8 cellular contexts compared by ENCODE assay signal in the genomic region with DNA sequence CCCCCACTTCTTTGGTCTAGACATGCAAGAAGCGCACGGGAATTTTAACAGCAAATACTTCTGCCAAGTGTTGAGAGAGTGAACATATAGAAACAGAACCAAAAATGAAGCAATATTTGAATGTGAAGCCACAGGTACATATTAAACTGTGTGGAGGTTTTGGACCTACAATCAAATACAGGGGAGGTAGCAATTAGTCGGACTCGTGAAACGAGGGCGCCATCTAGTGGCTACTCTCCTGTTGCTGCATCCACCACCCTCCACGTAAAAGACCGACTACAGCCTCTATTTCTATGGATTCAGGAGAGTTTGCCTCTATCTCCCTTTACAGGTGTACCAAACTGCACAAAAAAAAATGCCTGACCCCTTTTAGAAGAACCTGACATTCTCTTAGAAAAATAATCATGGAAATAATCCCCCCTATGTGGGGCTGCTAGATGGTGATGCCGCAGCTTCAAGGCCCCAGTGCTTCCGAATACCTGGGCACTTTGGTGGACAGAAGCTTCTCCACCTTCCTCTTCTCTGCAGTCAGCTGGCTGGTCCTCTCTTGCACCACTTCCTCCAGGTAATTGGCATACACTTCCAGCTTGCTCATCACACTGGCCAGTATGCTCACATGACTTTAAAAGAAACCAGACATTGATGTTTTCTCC. TPM values are rescaled to one million over a fixed set of nuclear protein-coding genes. Genes with fewer than 3 reads are reported as not detected.
DNase-seq lines count a peak whose midpoint lies in the region; ATAC-seq and TF ChIP-seq lines count a peak whose summit lies in the region.

No MANE protein-coding gene starts in this region.

- TF ChIP-seq RAD21 in IMR-90 (IDR thresholded peaks at IDR 0.05; ENCODE audit: low read length): peak; percentile 94

- 0% methylated on average over 3 of the region's 10 CpGs; no CpG with 5 or more reads in 1 of the 2 experiments for WGBS in IMR-90 (ENCODE audit: extremely low coverage in 2 of 2, insufficient read length in 1 of 2), 2 experiments
- no CpG with 5 or more reads among the region's 10 CpGs for WGBS in trophoblast cell (ENCODE audit: extremely low coverage, insufficient coverage, insufficient read length)
- WGBS in transverse colon (ENCODE audit: low coverage in 1 of 2), 2 donors: 17 to 29% methylated on average over 8 to 10 of the region's 10 CpGs

- H3K4me2 ChIP-seq in IMR-90 (ENCODE audit: low read depth, low read length) (no peak overlapping the region), trophoblast cell (ENCODE audit: low read length) (no peak overlapping the region)

- dilution Hi-C loops in IMR-90 (cut with HindIII; ENCODE audit: low sequenced_read_pairs, unreplicated experiment): no loop called here

- H3K14ac ChIP-seq in IMR-90 (replicated peaks; ENCODE audit: low read depth, low read length): no peak overlapping the region
- H3K14ac ChIP-seq in trophoblast cell (ENCODE audit: low read length): no peak overlapping the region

- no peak overlapping the region for H4K5ac ChIP-seq in IMR-90 (ENCODE audit: low read depth, low read length)

- TF ChIP-seq CTCF in GM20000 (IDR thresholded peaks at IDR 0.05; ENCODE audit: extremely low read depth, missing control alignments): peak; percentile 82
- peak; percentile 90 for TF ChIP-seq CTCF in IMR-90 (conservative IDR thresholded peaks at IDR 0.05; ENCODE audit: low read depth, low read length)
- TF ChIP-seq CTCF in RWPE2 (IDR thresholded peaks at IDR 0.05; ENCODE audit: poor library complexity, severe bottlenecking): peak; percentile 90
- peak; percentile 75 to 92 (median 87) for TF ChIP-seq CTCF in transverse colon (IDR thresholded peaks at IDR 0.05)

- H3K36me3 ChIP-seq in IMR-90 (ENCODE audit: control insufficient read depth, insufficient read depth, low read length) (no peaks in the 10 kb centered on the region), RWPE2 (ENCODE audit: low read depth) (no peaks in the 10 kb centered on the region), trophoblast cell (ENCODE audit: control insufficient read depth in 1 of 2, insufficient read depth in 2 of 2, low read length in 2 of 2) (no peaks in the 10 kb centered on the region), transverse colon (no peaks in the 10 kb centered on the region)

- H3K9me3 ChIP-seq in IMR-90 (ENCODE audit: control insufficient read depth, insufficient read depth, low read length) (no peaks in the 10 kb centered on the region), RWPE2 (ENCODE audit: severe bottlenecking) (no peaks in the 10 kb centered on the region), trophoblast cell (ENCODE audit: insufficient read depth, low read depth, low read length) (no peaks in the 10 kb centered on the region), transverse colon (no peaks in the 10 kb centered on the region)

- H3K18ac ChIP-seq in IMR-90 (ENCODE audit: low read depth, low read length) (no peak overlapping the region), trophoblast cell (ENCODE audit: low read length) (no peak overlapping the region)

- intact Hi-C loops in IMR-90 (cut with micrococcal nuclease): loop anchor here (1.0 to 10.0 kb wide), 7 partner anchors 120 to 1758 kb away; partner anchors contain the start of gene GPAM
- intact Hi-C loops in transverse colon (cut with DNase I; ENCODE audit: low total_unique reads): loop anchor here (10.0 kb wide), 1 partner anchor 120 kb away; no protein-coding TSS in a partner anchor

- H3K27me3 ChIP-seq in IMR-90 (ENCODE audit: control insufficient read depth, insufficient read depth, low read length): peaks cover 2% of the 10 kb centered on the region
- H3K27me3 ChIP-seq in RWPE2 (ENCODE audit: insufficient read depth, poor library complexity, severe bottlenecking): no peaks in the 10 kb centered on the region
- no peaks in the 10 kb centered on the region for H3K27me3 ChIP-seq in trophoblast cell (ENCODE audit: insufficient read depth, low read length)
- H3K27me3 ChIP-seq in transverse colon: no peaks in the 10 kb centered on the region

- H4K20me1 ChIP-seq in IMR-90 (ENCODE audit: insufficient read depth, low read length): no peaks in the 10 kb centered on the region

- H4K91ac ChIP-seq in IMR-90 (ENCODE audit: insufficient read depth, low read depth, low read length) (no peak overlapping the region), trophoblast cell (ENCODE audit: low read depth, low read length) (no peak overlapping the region)

- H2AK5ac ChIP-seq in IMR-90 (ENCODE audit: low read depth, low read length) (no peak overlapping the region), trophoblast cell (ENCODE audit: low read length) (no peak overlapping the region)

- H2BK5ac ChIP-seq in IMR-90 (ENCODE audit: low read depth, low read length, poor library complexity, severe bottlenecking) (no peak overlapping the region), trophoblast cell (ENCODE audit: low read depth, low read length, poor library complexity) (no peak overlapping the region)

- H3K4me1 ChIP-seq in IMR-90 (ENCODE audit: control insufficient read depth, insufficient read depth, low read length) (no peaks in the 10 kb centered on the region), RWPE2 (ENCODE audit: insufficient read depth, poor library complexity, severe bottlenecking) (no peaks in the 10 kb centered on the region), trophoblast cell (ENCODE audit: control insufficient read depth in 1 of 2, insufficient read depth in 2 of 2, low read length in 2 of 2) (no peaks in the 10 kb centered on the region), transverse colon (no peaks in the 10 kb centered on the region)

- no peaks in the 10 kb centered on the region for H3K79me2 ChIP-seq in trophoblast cell (ENCODE audit: control insufficient read depth, insufficient read depth, low read length, poor library complexity)

- POLR2A ChIA-PET in IMR-90 (lab: Charles Lee; ENCODE audit: unreplicated experiment): no interaction called here

- TF ChIP-seq POLR2A in IMR-90 (IDR thresholded peaks at IDR 0.05; ENCODE audit: low read depth, low read length) (no peak), transverse colon (IDR thresholded peaks at IDR 0.05) (no peak)

- in situ Hi-C loops in IMR-90 (cut with MboI; ENCODE audit: low sequenced_read_pairs) (loop anchor here (10.0 to 25.0 kb wide), 2 partner anchors 180 to 1228 kb away; partner anchors contain the start of gene ADRA2A), transverse colon (cut with MboI; ENCODE audit: low pct_ligation_motif_present in 1 of 4, low pct_unique_long_range_greater_than_20kb in 1 of 4, low sequenced_read_pairs in 3 of 4) (loop anchor here in 3 of 4 donors (10.0 to 25.0 kb wide), 3 partner anchors 128 to 178 kb away; partner anchors contain the start of gene GPAM (in 1 of the 3))

- H3K23ac ChIP-seq in IMR-90 (ENCODE audit: low read depth, low read length): no peak overlapping the region
- no peak overlapping the region for H3K23ac ChIP-seq in trophoblast cell (ENCODE audit: low read length)

- no peak for TF ChIP-seq EP300 in transverse colon (IDR thresholded peaks at IDR 0.05; ENCODE audit: low read depth)

- no TSS peak for BruUV-seq in IMR-90 (replicated peaks; lab: Mats Ljungman, UMichigan)

- H2BK120ac ChIP-seq in IMR-90 (ENCODE audit: low read depth, low read length): no peak overlapping the region
- no peak overlapping the region for H2BK120ac ChIP-seq in trophoblast cell (ENCODE audit: insufficient read depth, low read length, poor library complexity)

- H2BK12ac ChIP-seq in trophoblast cell (ENCODE audit: low read length): no peak overlapping the region

- H3K4me3 ChIP-seq in IMR-90 (ENCODE audit: insufficient read depth, low read depth, low read length) (no peak overlapping the region), RWPE2 (ENCODE audit: severe bottlenecking) (no peak overlapping the region), trophoblast cell (ENCODE audit: low read depth, low read length) (no peak overlapping the region), transverse colon (no peak overlapping the region)

- CTCF ChIA-PET in IMR-90 (lab: Yijun Ruan, JAX): interaction anchor here (0.5 to 2.2 kb wide), 3 partner anchors 10 to 128 kb away, joined by 3 to 5 read pairs (median 3); no protein-coding TSS in a partner anchor

- H2BK15ac ChIP-seq in IMR-90 (ENCODE audit: low read depth, low read length): no peak overlapping the region

- no peak overlapping the region for H2BK20ac ChIP-seq in IMR-90 (ENCODE audit: low read depth, low read length)

- H3K56ac ChIP-seq in IMR-90 (ENCODE audit: extremely low read depth, insufficient read depth, low read length): no peak overlapping the region

- H2AFZ ChIP-seq in IMR-90 (replicated peaks; ENCODE audit: low read length, poor library complexity) (no peak overlapping the region), trophoblast cell (ENCODE audit: insufficient read depth, low read length, poor library complexity) (no peak overlapping the region)

- H3K79me1 ChIP-seq in IMR-90 (ENCODE audit: low read depth in 1 of 2, low read length in 2 of 2) (no peaks in the 10 kb centered on the region), trophoblast cell (ENCODE audit: low read length) (no peaks in the 10 kb centered on the region)

- peak; percentile 94 for ATAC-seq in IMR-90 (ENCODE audit: low read depth)
- ATAC-seq in RWPE2 (ENCODE audit: low read depth): peak; percentile 93

- no peak overlapping the region for H4K12ac ChIP-seq in trophoblast cell (ENCODE audit: low read depth, low read length)

- DNase-seq in COR-L47 (lab: John Stamatoyannopoulos, UW): peak; percentile 48
- peak; percentile 68 for DNase-seq in GM20000 (ENCODE audit: low spot score)
- peak; percentile 70 for DNase-seq in IMR-90
- peak; percentile 72 for DNase-seq in RWPE2 (ENCODE audit: low spot score)
- DNase-seq in activated naive CD4-positive, alpha-beta T cell (lab: John Stamatoyannopoulos, UW): peak; percentile 30 to 56 (median 52)
- DNase-seq in glomerular endothelial cell (ENCODE audit: extremely low read depth, low read depth, low spot score): peak; percentile 34
- peak; percentile 76 to 92 for DNase-seq in trophoblast cell
- peak; percentile 83 for DNase-seq in transverse colon

- H4K8ac ChIP-seq in IMR-90 (ENCODE audit: low read depth in 2 of 2, low read length in 2 of 2) (no peak overlapping the region), trophoblast cell (ENCODE audit: low read depth, low read length) (no peak overlapping the region)

- H3K4ac ChIP-seq in IMR-90 (ENCODE audit: low read depth, low read length): no peak overlapping the region
- H3K4ac ChIP-seq in trophoblast cell (ENCODE audit: low read depth, low read length): no peak overlapping the region

- no peak overlapping the region for H3K9ac ChIP-seq in IMR-90 (ENCODE audit: low read depth, low read length)
- no peak overlapping the region for H3K9ac ChIP-seq in trophoblast cell (ENCODE audit: low read length)

- no peak overlapping the region for H2AK9ac ChIP-seq in IMR-90 (replicated peaks; ENCODE audit: low read depth, low read length, poor library complexity)

- no peaks in the 10 kb centered on the region for H3K9me1 ChIP-seq in IMR-90 (ENCODE audit: insufficient read depth, low read length)

- no peak overlapping the region for H3K27ac ChIP-seq in IMR-90 (ENCODE audit: insufficient read depth, low read length)
- no peak overlapping the region for H3K27ac ChIP-seq in RWPE2 (ENCODE audit: poor library complexity, severe bottlenecking)
- no peak overlapping the region for H3K27ac ChIP-seq in trophoblast cell (ENCODE audit: low read depth, low read length)
- no peak overlapping the region for H3K27ac ChIP-seq in transverse colon

RNA-seq across cellular contexts. Expression of gene TECTB, which starts 31.7 kb away (rescaled TPM):
- total RNA-seq in IMR-90 (2012; rRNA removed) (not detected in 2 replicates), glomerular endothelial cell (not detected in 2 replicates), transverse colon (not detected)
- polyA plus RNA-seq in IMR-90 (2012; rRNA removed): not detected in 2 replicates
- not detected in 2 replicates for polyA plus RNA-seq in IMR-90 (2012; cell fraction: cytosol; rRNA removed)
- not detected in 2 replicates for polyA plus RNA-seq in IMR-90 (2012; cell fraction: nucleus; rRNA removed; ENCODE audit: low replicate concordance)
- not detected in 2 replicates for polyA plus RNA-seq in trophoblast cell (2013)

RNA-seq across cellular contexts. Expression of gene ACSL5, which starts 59.0 kb away (rescaled TPM):
- total RNA-seq in IMR-90 (2012; rRNA removed) (1.1 and 1.3 TPM in 2 replicates), glomerular endothelial cell (22.5 and 24.7 TPM in 2 replicates), transverse colon (100 to 1,000 TPM in 3 of 4 donors, 10 to 100 TPM in 1; 91.6 to 315 (median 178) TPM)
- 0.86 and 0.87 TPM in 2 replicates for polyA plus RNA-seq in IMR-90 (2012; rRNA removed)
- 0.31 and 0.43 TPM in 2 replicates for polyA plus RNA-seq in IMR-90 (2012; cell fraction: cytosol; rRNA removed)
- polyA plus RNA-seq in IMR-90 (2012; cell fraction: nucleus; rRNA removed; ENCODE audit: low replicate concordance): 0.59 and 3.7 TPM in 2 replicates
- 0.07 and 0.18 TPM in 2 replicates for polyA plus RNA-seq in trophoblast cell (2013)

Comparison
In these comparisons a context has a peak if more than half of its experiments do, and no peak if none do; other contexts are left out.
1. DNase-seq: peak in every context shown above with its lines; median percentile 84 in trophoblast cell; 83 in transverse colon; 72 in RWPE2; 70 in IMR-90; 68 in GM20000; 52 in activated naive CD4-positive, alpha-beta T cell; 48 in COR-L47; 34 in glomerular endothelial cell.
2. RNA of gene ACSL5, which starts 59.0 kb away (total RNA-seq): 91.6 to 315 TPM in transverse colon and 22.5 to 24.7 TPM in glomerular endothelial cell; 1.1 to 1.3 TPM in IMR-90; every median in the first group is over 10 times any median in the second.
3. Peak in every context shown above with its lines, with median percentiles within 50 percentile points of each other: CTCF ChIP-seq.